11 cellular contexts compared by ENCODE assay signal in genomic region chrX:22095306-22095705, GRCh38.
DNase-seq lines count a peak whose midpoint lies in the region; ATAC-seq and TF ChIP-seq lines count a peak whose summit lies in the region.
"Had no signal": no experiment of that assay in that cellular context is flagged by ENCODE, and none has a peak within 500 bp of the region (broad histone marks: within the 10 kb centered on the region; RNA-seq: fewer than 3 reads in every experiment).

No MANE protein-coding gene starts in this region.

- no peak for TF ChIP-seq EP300 in sigmoid colon (IDR thresholded peaks at IDR 0.05)

- no peak overlapping the region for H3K9ac ChIP-seq in colonic mucosa (ENCODE audit: low read depth in 2 of 2, low read length in 2 of 2)

- ATAC-seq in HG03135 (IDR thresholded peaks at IDR 0.05; ENCODE audit: unreplicated experiment) = no peak
- ATAC-seq in stimulated activated effector memory CD8-positive, alpha-beta T cell treated with anti-CD3 and anti-CD28 coated beads, Interleukin-12 subunit alpha, Interleukin-12 subunit beta, amount 100 ng/mL, for 72 hours = no peak
- no peak for ATAC-seq in activated naive CD4-positive, alpha-beta T cell treated with anti-CD3 and anti-CD28 coated beads, Interleukin-2, amount 50 U/mL, for 72 hours
- ATAC-seq: activated naive CD8-positive, alpha-beta T cell treated with anti-CD3 and anti-CD28 coated beads, Interleukin-2, amount 50 U/mL, for 24 hours had no signal

- H3K27me3 ChIP-seq in colonic mucosa (no peaks in the 10 kb centered on the region), sigmoid colon (no peaks in the 10 kb centered on the region)

- H3K4me3 Mint-ChIP-seq in stimulated activated effector memory CD8-positive, alpha-beta T cell treated with anti-CD3 and anti-CD28 coated beads, Interleukin-12 subunit alpha, Interleukin-12 subunit beta, amount 100 ng/mL, for 72 hours = no peak overlapping the region
- H3K4me3 Mint-ChIP-seq: activated naive CD8-positive, alpha-beta T cell treated with anti-CD3 and anti-CD28 coated beads, Interleukin-2, amount 50 U/mL, for 24 hours had no signal

- 39 to 69% methylated on average over 3 of the region's 3 CpGs for WGBS in sigmoid colon, 2 donors

- H3K4me1 ChIP-seq in colonic mucosa (no peaks in the 10 kb centered on the region), sigmoid colon (peaks cover 0 to 4% (median 0%) of the 10 kb centered on the region in 4 donors)

- H3K27ac ChIP-seq in colonic mucosa (no peak overlapping the region), sigmoid colon (peak overlapping the region in 1 of 4 donors; percentile 38)

- H3K4me1 Mint-ChIP-seq in stimulated activated effector memory CD8-positive, alpha-beta T cell treated with anti-CD3 and anti-CD28 coated beads, Interleukin-12 subunit alpha, Interleukin-12 subunit beta, amount 100 ng/mL, for 72 hours = no peaks in the 10 kb centered on the region

- intact Hi-C loops in colonic mucosa (cut with DNase I) = no loop called here
- intact Hi-C loops in sigmoid colon (cut with DNase I) = no loop called here

- no peaks in the 10 kb centered on the region for H3K9me3 Mint-ChIP-seq in stimulated activated effector memory CD8-positive, alpha-beta T cell treated with anti-CD3 and anti-CD28 coated beads, Interleukin-12 subunit alpha, Interleukin-12 subunit beta, amount 100 ng/mL, for 72 hours
- H3K9me3 Mint-ChIP-seq in activated naive CD4-positive, alpha-beta T cell treated with anti-CD3 and anti-CD28 coated beads, Interleukin-2, amount 50 U/mL, for 72 hours = peaks cover 3 to 11% of the 10 kb centered on the region in 2 donors

- H3K9me3 ChIP-seq in colonic mucosa (no peaks in the 10 kb centered on the region), sigmoid colon (no peaks in the 10 kb centered on the region)

- no peaks in the 10 kb centered on the region for H3K36me3 Mint-ChIP-seq in stimulated activated effector memory CD8-positive, alpha-beta T cell treated with anti-CD3 and anti-CD28 coated beads, Interleukin-12 subunit alpha, Interleukin-12 subunit beta, amount 100 ng/mL, for 72 hours
- peaks cover 11 to 23% of the 10 kb centered on the region in 2 donors for H3K36me3 Mint-ChIP-seq in activated naive CD4-positive, alpha-beta T cell treated with anti-CD3 and anti-CD28 coated beads, Interleukin-2, amount 50 U/mL, for 72 hours

- TF ChIP-seq POLR2A in sigmoid colon (IDR thresholded peaks at IDR 0.05) = no peak

- DNase-seq in GM04504 (ENCODE audit: low read depth) (peak; percentile 31), colonic mucosa (peak; percentile 18), islet precursor cell (peak; percentile 66), sigmoid colon (peak; percentile 84), AML-193 (lab: John Stamatoyannopoulos, UW) (no peak)
- no peak for DNase-seq in stimulated activated effector memory CD8-positive, alpha-beta T cell treated with anti-CD3 and anti-CD28 coated beads, Interleukin-12 subunit alpha, Interleukin-12 subunit beta, amount 100 ng/mL, for 72 hours (ENCODE audit: low spot score in 2 of 2)
- DNase-seq in activated naive CD4-positive, alpha-beta T cell treated with anti-CD3 and anti-CD28 coated beads, Interleukin-2, amount 50 U/mL, for 72 hours (ENCODE audit: low spot score in 2 of 2) = no peak
- DNase-seq: activated naive CD8-positive, alpha-beta T cell treated with anti-CD3 and anti-CD28 coated beads, Interleukin-2, amount 50 U/mL, for 24 hours; NCI-H2171; RPMI8226 had no signal

- H3K36me3 ChIP-seq in colonic mucosa = no peaks in the 10 kb centered on the region
- H3K36me3 ChIP-seq in sigmoid colon = no peaks in the 10 kb centered on the region

- no peak overlapping the region for H3K4me3 ChIP-seq in colonic mucosa
- no peak overlapping the region for H3K4me3 ChIP-seq in sigmoid colon

- no peak overlapping the region for H3K27ac Mint-ChIP-seq in stimulated activated effector memory CD8-positive, alpha-beta T cell treated with anti-CD3 and anti-CD28 coated beads, Interleukin-12 subunit alpha, Interleukin-12 subunit beta, amount 100 ng/mL, for 72 hours
- no peak overlapping the region for H3K27ac Mint-ChIP-seq in activated naive CD4-positive, alpha-beta T cell treated with anti-CD3 and anti-CD28 coated beads, Interleukin-2, amount 50 U/mL, for 72 hours
- H3K27ac Mint-ChIP-seq: activated naive CD8-positive, alpha-beta T cell treated with anti-CD3 and anti-CD28 coated beads, Interleukin-2, amount 50 U/mL, for 24 hours had no signal

- TF ChIP-seq CTCF in colonic mucosa (IDR thresholded peaks at IDR 0.05) (no peak), sigmoid colon (IDR thresholded peaks at IDR 0.05) (no peak)

Comparison
In these comparisons a context has a peak if more than half of its experiments do, and no peak if none do; other contexts are left out.
1. DNase-seq: peak in GM04504 (single experiment), colonic mucosa (single experiment), islet precursor cell (single experiment) and sigmoid colon (single experiment); none in stimulated activated effector memory CD8-positive, alpha-beta T cell treated with anti-CD3 and anti-CD28 coated beads, Interleukin-12 subunit alpha, Interleukin-12 subunit beta, amount 100 ng/mL, for 72 hours (0 of 2), AML-193 (0 of 2) and activated naive CD4-positive, alpha-beta T cell treated with anti-CD3 and anti-CD28 coated beads, Interleukin-2, amount 50 U/mL, for 72 hours (0 of 2).